ENCODE assay signal across 2 cellular contexts in the genomic region with DNA sequence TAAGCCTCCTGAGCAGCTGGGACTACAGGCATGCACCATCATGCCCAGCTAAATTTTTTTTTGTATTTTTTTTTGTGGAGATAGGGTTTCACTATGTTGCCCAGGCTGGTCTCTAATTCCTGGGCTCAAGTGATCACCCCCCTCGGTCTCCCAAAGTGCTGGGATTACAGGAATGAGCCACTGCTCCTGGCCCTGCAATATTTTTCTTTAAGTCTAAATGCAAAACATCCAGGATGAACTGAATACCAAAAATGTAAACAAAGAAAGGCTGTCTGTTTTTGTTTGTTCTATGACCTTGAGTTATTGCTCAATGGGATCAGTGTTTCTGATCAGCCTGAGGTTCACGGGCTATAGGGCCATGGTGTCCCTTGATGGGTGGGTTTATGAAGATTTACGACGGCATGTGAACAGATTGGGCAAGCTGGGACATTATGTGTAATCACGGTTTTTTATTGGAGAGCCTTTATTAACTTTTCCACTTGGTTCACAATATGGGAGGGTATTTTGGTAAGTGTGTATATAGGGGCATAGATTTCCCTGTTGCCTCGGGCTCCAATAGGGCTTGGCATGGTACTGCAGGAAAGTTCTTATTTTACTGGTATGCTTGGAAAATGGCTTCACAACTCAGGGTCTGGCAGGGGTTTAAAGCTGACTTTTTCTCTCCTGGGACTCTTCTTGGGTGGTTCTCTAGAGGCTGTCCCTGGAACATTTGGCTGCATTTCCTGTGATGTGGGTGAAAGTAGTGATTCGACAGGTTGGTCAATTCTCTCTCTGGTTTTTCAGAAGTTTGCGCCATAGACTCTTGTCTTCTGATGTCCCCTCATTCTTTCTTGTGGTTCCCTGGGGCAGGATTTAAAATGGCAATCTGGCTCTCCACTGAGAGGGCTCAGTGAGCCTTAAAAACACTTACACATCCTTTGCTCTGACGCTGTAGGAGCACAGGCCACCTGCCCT.
TF ChIP-seq lines count a peak whose summit lies in the region.

No MANE protein-coding gene starts in this region.

TF ChIP-seq in WTC11, 78 proteins besides CTCF, POLR2A, EP300 and RAD21:
- TF ChIP-seq NFE2L1 (CRISPR knock-in tag; IDR thresholded peaks at IDR 0.05) = no peak
- no peak for TF ChIP-seq EMX1 (CRISPR knock-in tag; IDR thresholded peaks at IDR 0.05)
- peak; percentile 59; the same call in 1 of the 2 replicates for TF ChIP-seq GABPB1 (CRISPR knock-in tag; IDR thresholded peaks at IDR 0.05)
TF ChIP-seq in WTC11: peak in this region for 1.

TF ChIP-seq in liver, 16 proteins besides CTCF, POLR2A, EP300 and RAD21:
- peak; percentile 61 to 70 for TF ChIP-seq HNF4A (conservative IDR thresholded peaks at IDR 0.05)
- TF ChIP-seq, protein P1, sequence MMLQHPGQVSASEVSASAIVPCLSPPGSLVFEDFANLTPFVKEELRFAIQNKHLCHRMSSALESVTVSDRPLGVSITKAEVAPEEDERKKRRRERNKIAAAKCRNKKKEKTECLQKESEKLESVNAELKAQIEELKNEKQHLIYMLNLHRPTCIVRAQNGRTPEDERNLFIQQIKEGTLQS (IDR thresholded peaks at IDR 0.05) = no peak
- TF ChIP-seq JUND (IDR thresholded peaks at IDR 0.05) = no peak
- TF ChIP-seq EGR1 (IDR thresholded peaks at IDR 0.05; ENCODE audit: low read depth in 2 of 2) = peak in 1 of 2 donors; percentile 30
- no peak for TF ChIP-seq NR2F2 (IDR thresholded peaks at IDR 0.05)
- peak; percentile 34 for TF ChIP-seq YY1 (IDR thresholded peaks at IDR 0.05)
- no peak for TF ChIP-seq TAF1 (conservative IDR thresholded peaks at IDR 0.05)
- TF ChIP-seq MAX (IDR thresholded peaks at IDR 0.05) = no peak
- TF ChIP-seq GABPA (IDR thresholded peaks at IDR 0.05 in 1 of 2, conservative IDR thresholded peaks at IDR 0.05 in 1 of 2) = no peak
- peak; percentile 43 for TF ChIP-seq HNF4G (IDR thresholded peaks at IDR 0.05)
- peak; percentile 54 to 65 for TF ChIP-seq RXRA (IDR thresholded peaks at IDR 0.05)
- TF ChIP-seq FOXA1 (IDR thresholded peaks at IDR 0.05) = peak; percentile 43
- TF ChIP-seq FOXA2 (IDR thresholded peaks at IDR 0.05) = peak; percentile 85
- peak; percentile 36 for TF ChIP-seq REST (IDR thresholded peaks at IDR 0.05)
- peak; percentile 59 for TF ChIP-seq SP1 (IDR thresholded peaks at IDR 0.05)
- TF ChIP-seq ZBTB33 (IDR thresholded peaks at IDR 0.05) = peak; percentile 15
